ENCODE assay signal across 3 cellular contexts in genomic region chr2:26331321-26331720, GRCh38. TPM values are rescaled to one million over a fixed set of nuclear protein-coding genes. Genes with fewer than 3 reads are reported as not detected.
"Had no signal": no experiment of that assay in that cellular context is flagged by ENCODE, and none has a peak within 500 bp of the region (broad histone marks: within the 10 kb centered on the region; RNA-seq: fewer than 3 reads in every experiment).

No MANE protein-coding gene starts in this region.

RNA-seq across cellular contexts. Expression of gene ADGRF3, which starts 15.3 kb away (rescaled TPM):
- total RNA-seq: ascending aorta, body of pancreas, bronchial epithelial cell had no signal
